In the genomic region with DNA sequence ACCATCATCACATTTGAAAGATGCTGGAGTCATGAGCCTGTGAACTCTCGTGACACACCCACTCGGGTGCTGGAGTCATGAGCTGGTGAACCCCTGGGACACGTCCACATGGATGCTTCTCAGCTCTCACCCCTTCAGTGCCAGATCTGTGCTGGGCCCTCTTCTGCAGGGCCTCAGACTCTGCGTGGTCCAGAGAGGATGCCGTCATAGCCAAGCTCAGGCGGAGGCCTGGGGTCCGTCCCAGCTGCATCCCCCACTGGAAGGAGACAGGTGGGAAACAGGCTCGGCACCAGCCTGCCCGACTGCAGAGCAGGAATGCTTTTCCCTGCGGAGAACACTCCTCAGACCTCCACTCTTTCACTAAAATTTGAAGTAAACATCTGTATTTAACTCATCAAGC, we compare ENCODE assay signal across 21 cellular contexts.
DNase-seq lines count a peak whose midpoint lies in the region; ATAC-seq, FAIRE-seq and TF ChIP-seq lines count a peak whose summit lies in the region.
"Had no signal": no experiment of that assay in that cellular context is flagged by ENCODE, and none has a peak within 500 bp of the region (broad histone marks: within the 10 kb centered on the region; RNA-seq: fewer than 3 reads in every experiment).

No MANE protein-coding gene starts in this region.

- H3K56ac ChIP-seq in H1 (replicated peaks; ENCODE audit: insufficient read length, low read depth, low read length) = no peak overlapping the region

- no peak for FAIRE-seq in H1 (lab: Jason Lieb, UNC)
- FAIRE-seq: D721Med had no signal

- no peak overlapping the region for H2AFZ ChIP-seq in H1 (ENCODE audit: low read length)
- no peak overlapping the region for H2AFZ ChIP-seq in neuronal stem cell (ENCODE audit: low read length)
- H2AFZ ChIP-seq: GM23248 had no signal

- H4K5ac ChIP-seq in H1 (ENCODE audit: insufficient read length, low read depth, low read length) = no peak overlapping the region

- H2BK120ac ChIP-seq in H1 (replicated peaks; ENCODE audit: low read depth, low read length) = no peak overlapping the region
- no peak overlapping the region for H2BK120ac ChIP-seq in neuronal stem cell (ENCODE audit: low read depth, low read length)

- H2BK20ac ChIP-seq in H1 (ENCODE audit: low read length) = no peak overlapping the region

- no peak for TF ChIP-seq RAD21 in H1 (IDR thresholded peaks at IDR 0.05 in 1 of 2, conservative IDR thresholded peaks at IDR 0.05 in 1 of 2; ENCODE audit: low read depth in 2 of 2, low read length in 2 of 2)

- H3K27me3 ChIP-seq in H1 (replicated peaks in 1 of 4; ENCODE audit: control insufficient read depth in 3 of 4, extremely low read depth in 1 of 4, insufficient read depth in 3 of 4, low read length in 3 of 4) (no peaks in the 10 kb centered on the region), neuronal stem cell (ENCODE audit: control insufficient read depth in 3 of 3, insufficient read depth in 3 of 3, low read depth in 1 of 3, low read length in 3 of 3) (peaks cover 0 to 3% (median 0%) of the 10 kb centered on the region in 3 experiments), aorta (ENCODE audit: control insufficient read depth in 1 of 2, insufficient read depth in 2 of 2, low read length in 1 of 2) (no peaks in the 10 kb centered on the region)

- TF ChIP-seq EP300 in H1 (IDR thresholded peaks at IDR 0.05; ENCODE audit: borderline replicate concordance in 1 of 2, low read depth in 2 of 2, low read length in 2 of 2) = no peak

- H3K18ac ChIP-seq in H1 (ENCODE audit: extremely low read depth, low read length) = no peak overlapping the region
- H3K18ac ChIP-seq in neuronal stem cell (ENCODE audit: low read length) = peak overlapping the region; percentile 20

- CTCF ChIA-PET in H1 (lab: Charles Lee; ENCODE audit: partially characterized antibody) = no interaction called here

- peak; percentile 69 for DNase-seq in cardiac septum (ENCODE audit: low spot score)
- DNase-seq in left ventricle myocardium superior = no peak
- no peak for DNase-seq in H1 (ENCODE audit: low read depth in 1 of 2, low spot score in 2 of 2)
- DNase-seq in neuronal stem cell (ENCODE audit: low spot score) = no peak
- peak; percentile 7 to 37 for DNase-seq in aorta
- no peak for DNase-seq in NCI-H446 treated with DMSO at 0.1 percent for 48 hours (lab: John Stamatoyannopoulos, UW)
- DNase-seq in OCI-M2 (lab: John Stamatoyannopoulos, UW; ENCODE audit: unreplicated experiment) = no peak
- DNase-seq in T1000 (lab: John Stamatoyannopoulos, UW) = no peak
- DNase-seq: AML-193, DMS79, GM23248, IMR-90, NCI-H1105, NCI-H146, NCI-H2029, NCI-H2227 treated with DMSO at 0.1 percent for 48 hours, NCI-H510A treated with DMSO at 0.1 percent for 48 hours, NCI-H748 treated with DMSO at 0.1 percent for 48 hours, SIG-M5 had no signal

- ATAC-seq in left ventricle myocardium superior = no peak
- no peak for ATAC-seq in aorta (ENCODE audit: low FRiP score)

- H3K9ac ChIP-seq in H1 (replicated peaks in 1 of 4; ENCODE audit: extremely low read depth in 1 of 4, low read depth in 3 of 4, low read length in 3 of 4) = no peak overlapping the region
- no peak overlapping the region for H3K9ac ChIP-seq in neuronal stem cell (ENCODE audit: low read depth, low read length, poor library complexity)
- H3K9ac ChIP-seq: GM23248 had no signal

- H2BK12ac ChIP-seq in H1 (ENCODE audit: low read depth, low read length) = peak overlapping the region; percentile 63; the same call in 1 of the 2 replicates
- peak overlapping the region; percentile 3 for H2BK12ac ChIP-seq in neuronal stem cell (ENCODE audit: low read length)

- H2AK5ac ChIP-seq in H1 (ENCODE audit: low read depth, low read length) = 0 out of 2 replicates have a peak overlapping the region, but pooled peaks have one; percentile 26
- no peak overlapping the region for H2AK5ac ChIP-seq in neuronal stem cell (ENCODE audit: low read depth, low read length)

- H4K91ac ChIP-seq in H1 (replicated peaks; ENCODE audit: insufficient read length, low read length) (no peak overlapping the region), neuronal stem cell (ENCODE audit: low read depth, low read length, poor library complexity) (no peak overlapping the region)

- H2BK5ac ChIP-seq in H1 (ENCODE audit: low read depth, low read length) (no peak overlapping the region), neuronal stem cell (ENCODE audit: low read length) (no peak overlapping the region)

- H3K79me1 ChIP-seq in H1 (ENCODE audit: low read depth, low read length) (no peaks in the 10 kb centered on the region), neuronal stem cell (ENCODE audit: low read depth, low read length) (no peaks in the 10 kb centered on the region)

- no peaks in the 10 kb centered on the region; the same call in 1 of the 2 replicates for H3K23me2 ChIP-seq in H1 (ENCODE audit: low read depth, low read length)

- 82% methylated on average over 10 of the region's 10 CpGs; no CpG with 5 or more reads in 1 of the 2 experiments for WGBS in H1 (ENCODE audit: extremely low coverage in 1 of 2, insufficient coverage in 1 of 2, insufficient read length in 1 of 2, insufficient replicate concordance in 2 of 2, low coverage in 1 of 2, low lambda C conversion rate in 2 of 2, missing lambda C conversion rate in 1 of 2), 2 experiments
- no CpG with 5 or more reads among the region's 10 CpGs for WGBS in neuronal stem cell (ENCODE audit: extremely low coverage in 2 of 2, insufficient read length in 2 of 2, insufficient replicate concordance in 1 of 2), 2 donors
- WGBS in aorta, 2 donors = 64 to 69% methylated on average over 10 of the region's 10 CpGs

- no peak overlapping the region for H3K4ac ChIP-seq in H1 (replicated peaks; ENCODE audit: insufficient read length, low read depth, low read length)
- H3K4ac ChIP-seq in neuronal stem cell (ENCODE audit: low read length) = no peak overlapping the region

- H3K4me2 ChIP-seq in H1 (ENCODE audit: insufficient read depth in 1 of 2, low read depth in 2 of 2, low read length in 2 of 2) = no peak overlapping the region
- no peak overlapping the region for H3K4me2 ChIP-seq in neuronal stem cell (ENCODE audit: insufficient read depth, low read length, poor library complexity, severe bottlenecking)

- H3K14ac ChIP-seq in H1 (ENCODE audit: insufficient read length) (no peak overlapping the region), neuronal stem cell (ENCODE audit: low read length) (no peak overlapping the region)

- TF ChIP-seq POLR2A in H1 (IDR thresholded peaks at IDR 0.05; ENCODE audit: control extremely low read depth in 1 of 2, low read depth in 2 of 2, low read length in 2 of 2) = no peak

- H3K36me3 ChIP-seq in H1 (ENCODE audit: control insufficient read depth in 2 of 4, insufficient read depth in 4 of 4, low read length in 3 of 4) (no peaks in the 10 kb centered on the region), neuronal stem cell (replicated peaks in 1 of 2; ENCODE audit: control insufficient read depth in 2 of 2, insufficient read depth in 2 of 2, low read length in 2 of 2) (no peaks in the 10 kb centered on the region), aorta (ENCODE audit: control insufficient read depth in 1 of 2, insufficient read depth in 2 of 2, low read length in 1 of 2) (no peaks in the 10 kb centered on the region)
- H3K36me3 ChIP-seq: HAP-1 had no signal

- H3K79me2 ChIP-seq in H1 (ENCODE audit: control insufficient read depth in 1 of 2, insufficient read depth in 2 of 2, low read length in 2 of 2) = no peaks in the 10 kb centered on the region

- POLR2A ChIA-PET in H1 (lab: Charles Lee; ENCODE audit: partially characterized antibody) = no interaction called here

- no peak overlapping the region; the same call in 1 of the 2 replicates for H4K8ac ChIP-seq in H1 (ENCODE audit: extremely low read depth, insufficient read depth, low read length)
- no peak overlapping the region for H4K8ac ChIP-seq in neuronal stem cell (ENCODE audit: low read depth, low read length)

- no peak overlapping the region for H3K23ac ChIP-seq in H1 (ENCODE audit: insufficient read length)
- H3K23ac ChIP-seq in neuronal stem cell (ENCODE audit: low read depth, low read length, poor library complexity) = no peak overlapping the region

- intact Hi-C loops in cardiac septum (cut with DNase I) = no loop called here
- intact Hi-C loops in left ventricle myocardium superior (cut with micrococcal nuclease) = no loop called here
- intact Hi-C loops in aorta (cut with DNase I) = no loop called here

- TF ChIP-seq CTCF in H1 (IDR thresholded peaks at IDR 0.05; ENCODE audit: control extremely low read depth in 1 of 3, insufficient read depth in 1 of 3, low read depth in 1 of 3, low read length in 3 of 3) = no peak

- peaks cover 0 to 16% (median 13%) of the 10 kb centered on the region in 4 experiments; a peak in 6 of 7 replicates for H3K4me1 ChIP-seq in H1 (replicated peaks in 1 of 4; ENCODE audit: control insufficient read depth in 3 of 4, insufficient read depth in 4 of 4, low read length in 3 of 4)
- peaks cover 27 to 32% of the 10 kb centered on the region in 2 donors for H3K4me1 ChIP-seq in neuronal stem cell (ENCODE audit: control insufficient read depth in 2 of 2, insufficient read depth in 1 of 2, low read depth in 1 of 2, low read length in 2 of 2)
- H3K4me1 ChIP-seq in aorta (ENCODE audit: control insufficient read depth in 1 of 2, insufficient read depth in 2 of 2, low read length in 2 of 2) = no peaks in the 10 kb centered on the region
- H3K4me1 ChIP-seq: HAP-1 had no signal

- H3K9me3 ChIP-seq in H1 (ENCODE audit: insufficient read depth in 2 of 2, low read depth in 1 of 2, low read length in 1 of 2) (no peaks in the 10 kb centered on the region), neuronal stem cell (replicated peaks in 1 of 2; ENCODE audit: control insufficient read depth in 2 of 2, insufficient read depth in 1 of 2, low read depth in 1 of 2, low read length in 2 of 2) (peaks cover 0 to 8% of the 10 kb centered on the region in 2 donors), aorta (ENCODE audit: control insufficient read depth, low read length) (peaks cover 4% of the 10 kb centered on the region)
- H3K9me3 ChIP-seq: HAP-1 had no signal

- H3K4me3 ChIP-seq in H1 (ENCODE audit: extremely low read depth in 1 of 4, insufficient read depth in 2 of 4, low read depth in 3 of 4, low read length in 4 of 4) (no peak overlapping the region), neuronal stem cell (ENCODE audit: low read length in 2 of 2) (no peak overlapping the region), aorta (ENCODE audit: low read length in 2 of 2) (no peak overlapping the region)
- H3K4me3 ChIP-seq: GM23248, HAP-1 had no signal

- no peaks in the 10 kb centered on the region for H4K20me1 ChIP-seq in H1 (replicated peaks in 1 of 2; ENCODE audit: control insufficient read depth in 1 of 2, insufficient read depth in 2 of 2, low read length in 2 of 2)

- H2BK15ac ChIP-seq in H1 (ENCODE audit: low read length) (no peak overlapping the region), neuronal stem cell (ENCODE audit: low read length) (peak overlapping the region; percentile 29)

- no peak overlapping the region for H3K27ac ChIP-seq in H1 (ENCODE audit: low read depth, low read length)
- H3K27ac ChIP-seq in neuronal stem cell (replicated peaks; ENCODE audit: low read length) = no peak overlapping the region
- H3K27ac ChIP-seq in aorta (ENCODE audit: low read depth in 1 of 2, low read length in 2 of 2) = no peak overlapping the region
- H3K27ac ChIP-seq: GM23248 had no signal

TF ChIP-seq in H1, 55 proteins besides CTCF, POLR2A, EP300 and RAD21 (continues in another document):
- no peak for TF ChIP-seq TAF1 (IDR thresholded peaks at IDR 0.05; ENCODE audit: low read depth, low read length)

Comparison
In these comparisons a context has a peak if more than half of its experiments do, and no peak if none do; other contexts are left out.
1. DNase-seq: peak in cardiac septum (single experiment) and aorta (2 of 2); none in left ventricle myocardium superior (single experiment), H1 (0 of 2), neuronal stem cell (single experiment), NCI-H446 treated with DMSO at 0.1 percent for 48 hours (single experiment), OCI-M2 (single experiment) and T1000 (single experiment).